In the genomic region with DNA sequence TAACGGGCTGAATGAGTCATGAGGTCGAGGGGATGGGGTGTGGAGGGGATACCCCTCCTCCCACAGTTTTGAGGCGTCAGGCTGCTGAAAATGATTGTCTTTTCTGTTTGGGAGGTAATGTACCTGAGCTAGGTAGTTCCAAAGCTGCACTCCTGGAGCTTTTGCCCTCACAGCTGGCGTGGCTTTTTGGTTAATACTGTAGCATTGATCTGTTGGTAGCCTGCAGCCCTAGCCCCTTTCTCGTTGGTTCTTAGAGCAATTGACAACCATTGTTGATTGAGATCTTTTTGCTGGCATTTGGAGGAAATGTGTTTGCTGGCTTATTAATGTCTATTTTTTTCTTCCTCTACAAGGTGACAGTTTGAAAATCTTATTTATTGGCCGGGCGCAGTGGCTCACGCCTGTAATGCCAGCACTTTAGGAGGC, we compare ENCODE assay signal across 8 cellular contexts. TPM values are rescaled to one million over a fixed set of nuclear protein-coding genes. Genes with fewer than 3 reads are reported as not detected.
DNase-seq lines count a peak whose midpoint lies in the region; ATAC-seq and TF ChIP-seq lines count a peak whose summit lies in the region.

No MANE protein-coding gene starts in this region.

- intact Hi-C loops in activated CD4-positive, alpha-beta T cell treated with anti-CD3 and anti-CD28 coated beads for 36 hours (cut with DNase I, micrococcal nuclease), result loop anchor here (1.0 to 10.0 kb wide), 11 partner anchors 22 to 1550 kb away; a partner anchor contains a TSS
- intact Hi-C loops in ascending aorta (cut with DNase I), result loop anchor here (1.0 kb wide), 2 partner anchors 22 to 39 kb away; a partner anchor contains a TSS
- intact Hi-C loops in left lung (cut with DNase I), result loop anchor here in 1 of 2 donors (10.0 kb wide), 1 partner anchor 110 kb away; a partner anchor contains a TSS

- POLR2A ChIA-PET in activated CD4-positive, alpha-beta T cell treated with anti-CD3 and anti-CD28 coated beads for 36 hours (lab: Charles Lee), result interaction anchor here (1.0 to 4.3 kb wide), 3 partner anchors 12 to 21 kb away, joined by 4 to 33 read pairs (median 7); a partner anchor contains a TSS

- H3K27me3 ChIP-seq in ascending aorta (no peaks in the 10 kb centered on the region), left lung (no peaks in the 10 kb centered on the region)

- H3K27ac ChIP-seq in ascending aorta, result peak overlapping the region; percentile 99 to 100
- peak overlapping the region; percentile 97 to 99 for H3K27ac ChIP-seq in left lung
- H3K27ac ChIP-seq in temporal lobe (ENCODE audit: low read depth, low read length), result peak overlapping the region; percentile 96

- H3K4me3 ChIP-seq in ascending aorta (peak overlapping the region; percentile 98 to 100), left lung (peak overlapping the region; percentile 99)

- CTCF ChIA-PET in activated CD4-positive, alpha-beta T cell treated with anti-CD3 and anti-CD28 coated beads for 36 hours (lab: Charles Lee), result interaction anchor here (0.6 kb wide), 1 partner anchor 13 kb away, joined by 3 read pairs; no protein-coding TSS in a partner anchor

- H3K4me3 Mint-ChIP-seq in activated CD4-positive, alpha-beta T cell treated with anti-CD3 and anti-CD28 coated beads for 36 hours, result peak overlapping the region; percentile 96

- H3K27me3 Mint-ChIP-seq in activated CD4-positive, alpha-beta T cell treated with anti-CD3 and anti-CD28 coated beads for 36 hours, result no peaks in the 10 kb centered on the region

- H3K36me3 ChIP-seq in ascending aorta, result peaks cover 38 to 43% of the 10 kb centered on the region in 2 donors
- peaks cover 0 to 44% of the 10 kb centered on the region in 2 donors for H3K36me3 ChIP-seq in left lung

- no peak for DNase-seq in activated CD4-positive, alpha-beta T cell treated with anti-CD3 and anti-CD28 coated beads for 36 hours
- no peak for DNase-seq in activated CD4-positive, alpha-beta T cell treated with anti-CD3 and anti-CD28 coated beads, Interleukin-2, amount 50 U/mL, for 1 hour
- DNase-seq in ascending aorta (ENCODE audit: low spot score in 2 of 2) (no peak), left lung (no peak), T-helper 9 cell (no peak), GDM1 (lab: John Stamatoyannopoulos, UW) (no peak)
- DNase-seq in activated effector memory CD4-positive, alpha-beta T cell treated with Interleukin-2 at 50 U/mL for 16 hours, result no peak

- TF ChIP-seq CTCF in ascending aorta (IDR thresholded peaks at IDR 0.05) (no peak), left lung (IDR thresholded peaks at IDR 0.05) (no peak)

- no peaks in the 10 kb centered on the region for H3K9me3 ChIP-seq in ascending aorta
- no peaks in the 10 kb centered on the region for H3K9me3 ChIP-seq in left lung

- H3K4me1 ChIP-seq in ascending aorta (peaks cover 0 to 20% of the 10 kb centered on the region in 2 donors), left lung (peaks cover 11 to 41% of the 10 kb centered on the region in 2 donors)

- peak overlapping the region; percentile 100 for H3K27ac Mint-ChIP-seq in activated CD4-positive, alpha-beta T cell treated with anti-CD3 and anti-CD28 coated beads for 36 hours

- H3K36me3 Mint-ChIP-seq in activated CD4-positive, alpha-beta T cell treated with anti-CD3 and anti-CD28 coated beads for 36 hours (ENCODE audit: low read depth), result peaks cover 53% of the 10 kb centered on the region

- no peak for ATAC-seq in activated CD4-positive, alpha-beta T cell treated with anti-CD3 and anti-CD28 coated beads for 36 hours
- no peak for ATAC-seq in left lung

- no peaks in the 10 kb centered on the region for H3K9me3 Mint-ChIP-seq in activated CD4-positive, alpha-beta T cell treated with anti-CD3 and anti-CD28 coated beads for 36 hours (ENCODE audit: low read depth)

- H3K4me1 Mint-ChIP-seq in activated CD4-positive, alpha-beta T cell treated with anti-CD3 and anti-CD28 coated beads for 36 hours, result peaks cover 45% of the 10 kb centered on the region

RNA-seq across cellular contexts. Expression of a gene that starts 1.8 kb away (rescaled TPM):
- 100 to 1,000 TPM; 298 to 319 TPM for total RNA-seq in activated CD4-positive, alpha-beta T cell treated with anti-CD3 and anti-CD28 coated beads for 36 hours
- total RNA-seq in ascending aorta (169 TPM), left lung (100 to 1,000 TPM; 114 to 153 TPM), temporal lobe (31.7 TPM)

RNA-seq across cellular contexts. Expression of a gene that starts 21.6 kb away (rescaled TPM):
- 100 to 1,000 TPM; 224 to 241 TPM for total RNA-seq in activated CD4-positive, alpha-beta T cell treated with anti-CD3 and anti-CD28 coated beads for 36 hours
- total RNA-seq in ascending aorta, result 92.5 TPM
- total RNA-seq in left lung, result 100 to 1,000 TPM; 146 to 176 TPM
- 53.6 TPM for total RNA-seq in temporal lobe

RNA-seq across cellular contexts. Expression of a gene that starts 39.1 kb away (rescaled TPM):
- 10 to 100 TPM; 34.8 to 49.4 TPM for total RNA-seq in activated CD4-positive, alpha-beta T cell treated with anti-CD3 and anti-CD28 coated beads for 36 hours
- total RNA-seq in ascending aorta (69.6 TPM), left lung (10 to 100 TPM; 36.9 to 42.4 TPM), temporal lobe (15.2 TPM)

RNA-seq across cellular contexts. Expression of a gene that starts 53.7 kb away (rescaled TPM):
- total RNA-seq in activated CD4-positive, alpha-beta T cell treated with anti-CD3 and anti-CD28 coated beads for 36 hours, result 1 to 10 TPM; 2.8 to 3.4 TPM
- total RNA-seq in ascending aorta (not detected), left lung (under 1 TPM; 0.38 to 0.68 TPM), temporal lobe (under 0.01 TPM)
